39 cellular contexts compared by ENCODE assay signal in genomic region chr1:51755437-51755836, GRCh38.
"Had no signal": no experiment of that assay in that cellular context is flagged by ENCODE, and none has a peak within 500 bp of the region (broad histone marks: within the 10 kb centered on the region; RNA-seq: fewer than 3 reads in every experiment).

No MANE protein-coding gene starts in this region.

- H3K27ac Mint-ChIP-seq: activated B cell treated with CpG ODN at 0.5 μM for 24 hours; activated CD4-positive, alpha-beta memory T cell treated with anti-CD3 and anti-CD28 coated beads for 36 hours; activated CD4-positive, alpha-beta T cell treated with anti-CD3 and anti-CD28 coated beads, Interleukin-2, amount 10 ng/mL, durations not matched to agents 24 days and 14 days; activated CD8-positive, alpha-beta T cell treated with anti-CD3 and anti-CD28 coated beads for 36 hours; activated naive CD4-positive, alpha-beta T cell treated with anti-CD3 and anti-CD28 coated beads for 36 hours; activated naive CD8-positive, alpha-beta T cell treated with anti-CD3 and anti-CD28 coated beads for 36 hours; activated T-cell treated with anti-CD3 and anti-CD28 coated beads, Interleukin-2, amount 50 U/mL, for 72 hours; activated T-helper 1 cell treated with anti-CD3 and anti-CD28 coated beads, Interleukin-12 subunit alpha, Interleukin-12 subunit beta, Interleukin-2, Interleukin-4 antibody, amounts not matched to agents 30 ng/mL and 10 ng/mL and 1 ng/mL, durations not matched to agents 14 hours and 24 hours and 36 hours; activated T-helper 17 cell treated with anti-CD3 and anti-CD28 coated beads, Interleukin-2, amount 50 U/mL, for 72 hours; T-helper 1 cell treated with Interleukin-12 subunit alpha and Interleukin-12 subunit beta and Interleukin-4 antibody, amounts not matched to agents 30 μg/mL and 1 μg/mL, for 36 hours; T-helper 2 cell treated with Interferon-gamma antibody and Interleukin-4, amounts not matched to agents 5 μg/mL and 100 μg/mL, for 36 hours had no signal

- H3K4me3 ChIP-seq: adrenal gland, body of pancreas, breast epithelium had no signal

- FAIRE-seq: astrocyte, TTC549 had no signal

- H3K27me3 Mint-ChIP-seq: activated B cell treated with CpG ODN at 0.5 μM for 24 hours; activated CD4-positive, alpha-beta memory T cell treated with anti-CD3 and anti-CD28 coated beads for 36 hours; activated CD4-positive, alpha-beta T cell treated with anti-CD3 and anti-CD28 coated beads, Interleukin-2, amount 10 ng/mL, durations not matched to agents 24 days and 14 days; activated CD8-positive, alpha-beta T cell treated with anti-CD3 and anti-CD28 coated beads for 36 hours; activated naive CD8-positive, alpha-beta T cell treated with anti-CD3 and anti-CD28 coated beads for 36 hours; activated T-helper 17 cell treated with anti-CD3 and anti-CD28 coated beads, Interleukin-2, amount 50 U/mL, for 72 hours; central memory CD8-positive, alpha-beta T cell had no signal

- H3K9me3 Mint-ChIP-seq: activated CD4-positive, alpha-beta memory T cell treated with anti-CD3 and anti-CD28 coated beads for 36 hours; activated CD4-positive, alpha-beta T cell treated with anti-CD3 and anti-CD28 coated beads, Interleukin-2, amount 10 ng/mL, durations not matched to agents 24 days and 14 days; activated naive CD4-positive, alpha-beta T cell treated with anti-CD3 and anti-CD28 coated beads, Interleukin-2, amount 50 U/mL, for 72 hours; activated naive CD8-positive, alpha-beta T cell treated with anti-CD3 and anti-CD28 coated beads for 36 hours; activated T-helper 1 cell treated with anti-CD3 and anti-CD28 coated beads, Interleukin-12 subunit alpha, Interleukin-12 subunit beta, Interleukin-2, Interleukin-4 antibody, amounts not matched to agents 30 ng/mL and 10 ng/mL and 1 ng/mL, durations not matched to agents 14 hours and 24 hours and 36 hours had no signal

- DNase-seq: activated B cell treated with CpG ODN at 0.5 μM for 24 hours; activated CD4-positive, alpha-beta memory T cell treated with anti-CD3 and anti-CD28 coated beads for 36 hours; activated CD4-positive, alpha-beta T cell treated with anti-CD3 and anti-CD28 coated beads for 4 hours; activated CD4-positive, alpha-beta T cell treated with anti-CD3 and anti-CD28 coated beads, Interleukin-2, amount 10 ng/mL, durations not matched to agents 24 days and 14 days; activated CD4-positive, alpha-beta T cell treated with anti-CD3 and anti-CD28 coated beads, Interleukin-2, amount 50 U/mL, for 1 hour; activated CD4-positive, alpha-beta T cell treated with anti-CD3 and anti-CD28 coated beads, Interleukin-2, amount 50 U/mL, for 4 hours; activated CD4-positive, CD25-positive, alpha-beta regulatory T cell treated with anti-CD3 and anti-CD28 coated beads, Interleukin-2, amount 50 U/mL, for 72 hours; activated CD8-positive, alpha-beta memory T cell treated with anti-CD3 and anti-CD28 coated beads, Interleukin-2, amount 50 U/mL, for 4 hours; activated CD8-positive, alpha-beta T cell treated with anti-CD3 and anti-CD28 coated beads for 36 hours; activated effector memory CD4-positive, alpha-beta T cell treated with anti-CD3 and anti-CD28 coated beads, Interleukin-2, amount 50 U/mL, for 16 hours; activated gamma-delta T cell treated with Interleukin-2 at 50 U/mL for 16 hours; activated naive CD4-positive, alpha-beta T cell; activated naive CD4-positive, alpha-beta T cell treated with anti-CD3 and anti-CD28 coated beads for 36 hours; activated naive CD4-positive, alpha-beta T cell treated with anti-CD3 and anti-CD28 coated beads, Interleukin-2, amount 50 U/mL, for 16 hours; activated naive CD8-positive, alpha-beta T cell treated with anti-CD3 and anti-CD28 coated beads for 36 hours; activated T-cell treated with anti-CD3 and anti-CD28 coated beads for 4 hours; activated T-cell treated with anti-CD3 and anti-CD28 coated beads, Interleukin-2, amount 50 U/mL, for 1 hour; activated T-cell treated with anti-CD3 and anti-CD28 coated beads, Interleukin-2, amount 50 U/mL, for 4 hours; activated T-cell treated with anti-CD3 and anti-CD28 coated beads, Interleukin-2, amount 50 U/mL, for 72 hours; adrenal gland; amniotic stem cell; aorta; body of pancreas; brain microvascular endothelial cell; caudate nucleus; cerebellar nuclear complex; T-helper 1 cell; T-helper 2 cell; T-helper 9 cell had no signal

- H3K36me3 ChIP-seq: adrenal gland, breast epithelium had no signal

- H3K27ac ChIP-seq: adrenal gland, body of pancreas, brain microvascular endothelial cell, breast epithelium, VCaP had no signal

- H3K4me1 ChIP-seq: body of pancreas, breast epithelium had no signal

- H3K9me3 ChIP-seq: adrenal gland, body of pancreas, breast epithelium had no signal

- H3K27me3 ChIP-seq: adrenal gland, body of pancreas, brain microvascular endothelial cell, breast epithelium had no signal

- ATAC-seq: activated CD8-positive, alpha-beta T cell treated with anti-CD3 and anti-CD28 coated beads for 36 hours; activated T-cell treated with anti-CD3 and anti-CD28 coated beads, Interleukin-2, amount 50 U/mL, for 4 hours; body of pancreas had no signal

- H3K4me3 Mint-ChIP-seq: activated B cell treated with CpG ODN at 0.5 μM for 24 hours; activated CD4-positive, alpha-beta memory T cell treated with anti-CD3 and anti-CD28 coated beads for 36 hours; activated CD4-positive, alpha-beta T cell treated with anti-CD3 and anti-CD28 coated beads, Interleukin-2, amount 10 ng/mL, durations not matched to agents 24 days and 14 days; activated CD8-positive, alpha-beta T cell treated with anti-CD3 and anti-CD28 coated beads for 36 hours; activated naive CD4-positive, alpha-beta T cell treated with anti-CD3 and anti-CD28 coated beads for 36 hours; activated naive CD8-positive, alpha-beta T cell treated with anti-CD3 and anti-CD28 coated beads for 36 hours; activated T-cell treated with anti-CD3 and anti-CD28 coated beads, Interleukin-2, amount 50 U/mL, for 4 hours; activated T-cell treated with anti-CD3 and anti-CD28 coated beads, Interleukin-2, amount 50 U/mL, for 72 hours; activated T-helper 1 cell treated with anti-CD3 and anti-CD28 coated beads, Interleukin-12 subunit alpha, Interleukin-12 subunit beta, Interleukin-2, Interleukin-4 antibody, amounts not matched to agents 30 ng/mL and 10 ng/mL and 1 ng/mL, durations not matched to agents 14 hours and 24 hours and 36 hours; activated T-helper 17 cell treated with anti-CD3 and anti-CD28 coated beads, Interleukin-2, amount 50 U/mL, for 72 hours; central memory CD8-positive, alpha-beta T cell; T-helper 1 cell treated with Interleukin-12 subunit alpha and Interleukin-12 subunit beta and Interleukin-4 antibody, amounts not matched to agents 30 μg/mL and 1 μg/mL, for 36 hours; T-helper 2 cell treated with Interferon-gamma antibody and Interleukin-4, amounts not matched to agents 5 μg/mL and 100 μg/mL, for 36 hours had no signal

- H3K4me1 Mint-ChIP-seq: activated B cell treated with CpG ODN at 0.5 μM for 24 hours had no signal
